9 cellular contexts compared by ENCODE assay signal in genomic region chr10:113007343-113007771, GRCh38. TPM values are rescaled to one million over a fixed set of nuclear protein-coding genes. Genes with fewer than 3 reads are reported as not detected.
DNase-seq lines count a peak whose midpoint lies in the region; ATAC-seq and TF ChIP-seq lines count a peak whose summit lies in the region.
"Had no signal": no experiment of that assay in that cellular context is flagged by ENCODE, and none has a peak within 500 bp of the region (broad histone marks: within the 10 kb centered on the region; RNA-seq: fewer than 3 reads in every experiment).

No MANE protein-coding gene starts in this region.

- H3K9me3 Mint-ChIP-seq in CD4-positive, alpha-beta T cell = no peaks in the 10 kb centered on the region
- H3K9me3 Mint-ChIP-seq in activated naive CD4-positive, alpha-beta T cell treated with anti-CD3 and anti-CD28 coated beads for 36 hours = no peaks in the 10 kb centered on the region
- H3K9me3 Mint-ChIP-seq in naive thymus-derived CD4-positive, alpha-beta T cell = peaks cover 0 to 2% (median 0%) of the 10 kb centered on the region in 11 donors

- peak; percentile 96 for ATAC-seq in CD4-positive, alpha-beta T cell (ENCODE audit: poor library complexity)
- ATAC-seq in naive thymus-derived CD4-positive, alpha-beta T cell = peak; percentile 93
- ATAC-seq in GM21576 (IDR thresholded peaks at IDR 0.05; ENCODE audit: unreplicated experiment) (no peak), HG02840 (IDR thresholded peaks at IDR 0.05; ENCODE audit: low FRiP score, unreplicated experiment) (no peak), GM19035 (IDR thresholded peaks at IDR 0.05; ENCODE audit: unreplicated experiment) (no peak)

- peaks cover 12% of the 10 kb centered on the region; the same call in 1 of the 2 replicates for H3K36me3 ChIP-seq in OCI-LY1 (ENCODE audit: insufficient read depth, low read length)
- H3K36me3 ChIP-seq in naive thymus-derived CD4-positive, alpha-beta T cell (ENCODE audit: control insufficient read depth in 2 of 3, insufficient read depth in 3 of 3, low read length in 3 of 3) = no peaks in the 10 kb centered on the region
- H3K36me3 ChIP-seq: HAP-1 had no signal

- H3K79me2 ChIP-seq in OCI-LY1 (ENCODE audit: insufficient read depth, low read length) = peaks cover 27% of the 10 kb centered on the region; the same call in 1 of the 2 replicates

- H3K36me3 Mint-ChIP-seq in CD4-positive, alpha-beta T cell (ENCODE audit: low read depth) = no peaks in the 10 kb centered on the region
- H3K36me3 Mint-ChIP-seq in activated naive CD4-positive, alpha-beta T cell treated with anti-CD3 and anti-CD28 coated beads for 36 hours (ENCODE audit: low read depth) = no peaks in the 10 kb centered on the region
- H3K36me3 Mint-ChIP-seq in naive thymus-derived CD4-positive, alpha-beta T cell = peaks cover 0 to 3% (median 0%) of the 10 kb centered on the region in 5 donors

- H2AFZ ChIP-seq in OCI-LY1 (ENCODE audit: low read length) = no peak overlapping the region

- H3K4me2 ChIP-seq in OCI-LY1 (ENCODE audit: low read length) = peak overlapping the region; percentile 42; the same call in 1 of the 2 replicates

- peak overlapping the region; percentile 23; the same call in 1 of the 2 replicates for H3K9ac ChIP-seq in OCI-LY1 (ENCODE audit: low read length)

- CTCF ChIA-PET in CD4-positive, alpha-beta T cell (lab: Charles Lee) = no interaction called here
- CTCF ChIA-PET in activated naive CD4-positive, alpha-beta T cell treated with anti-CD3 and anti-CD28 coated beads for 36 hours (lab: Charles Lee) = interaction anchor here (1.1 to 1.3 kb wide), 2 partner anchors 53 to 117 kb away, joined by 3 read pairs; no protein-coding TSS in a partner anchor
- CTCF ChIA-PET in naive thymus-derived CD4-positive, alpha-beta T cell (lab: Charles Lee) = no interaction called here

- peaks cover 41% of the 10 kb centered on the region for H3K4me1 Mint-ChIP-seq in CD4-positive, alpha-beta T cell (ENCODE audit: low read depth)
- peaks cover 25% of the 10 kb centered on the region for H3K4me1 Mint-ChIP-seq in activated naive CD4-positive, alpha-beta T cell treated with anti-CD3 and anti-CD28 coated beads for 36 hours (ENCODE audit: low read depth)
- peaks cover 15 to 38% (median 29%) of the 10 kb centered on the region in 7 donors for H3K4me1 Mint-ChIP-seq in naive thymus-derived CD4-positive, alpha-beta T cell

- no peak for TF ChIP-seq CTCF in CD4-positive, alpha-beta T cell (IDR thresholded peaks at IDR 0.05)
- no peak for TF ChIP-seq CTCF in OCI-LY1 (IDR thresholded peaks at IDR 0.05; ENCODE audit: low read length)

- H3K4me3 Mint-ChIP-seq in CD4-positive, alpha-beta T cell = peak overlapping the region; percentile 66
- peak overlapping the region; percentile 64 for H3K4me3 Mint-ChIP-seq in activated naive CD4-positive, alpha-beta T cell treated with anti-CD3 and anti-CD28 coated beads for 36 hours
- H3K4me3 Mint-ChIP-seq in naive thymus-derived CD4-positive, alpha-beta T cell = peak overlapping the region; percentile 63 to 89 (median 80)

- H3K27ac Mint-ChIP-seq in CD4-positive, alpha-beta T cell = peak overlapping the region; percentile 25
- H3K27ac Mint-ChIP-seq in activated naive CD4-positive, alpha-beta T cell treated with anti-CD3 and anti-CD28 coated beads for 36 hours = peak overlapping the region; percentile 48
- peak overlapping the region in 5 of 9 donors; percentile 17 to 81 (median 41) for H3K27ac Mint-ChIP-seq in naive thymus-derived CD4-positive, alpha-beta T cell

- H3K27me3 ChIP-seq in CD4-positive, alpha-beta T cell (ENCODE audit: control insufficient read depth, insufficient read depth, low read length) = peaks cover 34% of the 10 kb centered on the region
- no peaks in the 10 kb centered on the region for H3K27me3 ChIP-seq in OCI-LY1 (ENCODE audit: insufficient read depth, low read length)
- H3K27me3 ChIP-seq in naive thymus-derived CD4-positive, alpha-beta T cell (ENCODE audit: control insufficient read depth in 2 of 2, insufficient read depth in 2 of 2, low read length in 2 of 2) = peaks cover 0 to 6% of the 10 kb centered on the region in 2 donors

- peak; percentile 0 to 34 (median 14) for DNase-seq in CD4-positive, alpha-beta T cell
- DNase-seq in activated naive CD4-positive, alpha-beta T cell treated with anti-CD3 and anti-CD28 coated beads for 36 hours = peak; percentile 68
- DNase-seq in naive thymus-derived CD4-positive, alpha-beta T cell = peak in 8 of 9 donors; percentile 21 to 82 (median 72)
- no peak for DNase-seq in NCI-H226

- H3K9me2 ChIP-seq in OCI-LY1 (ENCODE audit: low read depth, low read length) = no peaks in the 10 kb centered on the region

- H3K4me3 ChIP-seq in OCI-LY1 (ENCODE audit: low read depth, low read length, poor library complexity, severe bottlenecking) = peak overlapping the region; percentile 8
- H3K4me3 ChIP-seq in naive thymus-derived CD4-positive, alpha-beta T cell (ENCODE audit: low read length) = peak overlapping the region; percentile 44
- H3K4me3 ChIP-seq: HAP-1 had no signal

- 0 out of 2 replicates have a peak, but pooled peaks cover 3% of the 10 kb centered on the region for H3F3A ChIP-seq in OCI-LY1 (ENCODE audit: insufficient read depth, low read length)

- H3K4me1 ChIP-seq in OCI-LY1 (ENCODE audit: insufficient read depth, low read length, severe bottlenecking) = peaks cover 61% of the 10 kb centered on the region
- peaks cover 25 to 34% of the 10 kb centered on the region in 2 donors for H3K4me1 ChIP-seq in naive thymus-derived CD4-positive, alpha-beta T cell (ENCODE audit: control insufficient read depth in 2 of 2, insufficient read depth in 2 of 2, low read length in 2 of 2)

- no peaks in the 10 kb centered on the region for H4K20me1 ChIP-seq in OCI-LY1 (ENCODE audit: insufficient read depth, low read length)

- POLR2A ChIA-PET in CD4-positive, alpha-beta T cell (lab: Charles Lee) = interaction anchor here (0.7 kb wide), 1 partner anchor 1167 kb away, joined by 3 read pairs; the partner anchor contains the start of gene CCDC186
- POLR2A ChIA-PET in naive thymus-derived CD4-positive, alpha-beta T cell (lab: Charles Lee) = interaction anchor here (0.6 kb wide), 1 partner anchor 188 kb away, joined by 3 read pairs; no protein-coding TSS in a partner anchor

- H3K27ac ChIP-seq in CD4-positive, alpha-beta T cell (ENCODE audit: low read depth, low read length) = no peak overlapping the region
- H3K27ac ChIP-seq in OCI-LY1 (ENCODE audit: low read depth, low read length, poor library complexity, severe bottlenecking) = peak overlapping the region; percentile 68
- H3K27ac ChIP-seq in naive thymus-derived CD4-positive, alpha-beta T cell (ENCODE audit: low read depth, low read length) = no peak overlapping the region

- no peaks in the 10 kb centered on the region for H3K9me3 ChIP-seq in CD4-positive, alpha-beta T cell (ENCODE audit: control insufficient read depth, low read length)
- H3K9me3 ChIP-seq in OCI-LY1 (ENCODE audit: low read length) = no peaks in the 10 kb centered on the region
- H3K9me3 ChIP-seq in naive thymus-derived CD4-positive, alpha-beta T cell (ENCODE audit: control insufficient read depth in 2 of 3, low read length in 3 of 3) = no peaks in the 10 kb centered on the region
- H3K9me3 ChIP-seq: HAP-1 had no signal

- intact Hi-C loops in CD4-positive, alpha-beta T cell (cut with DNase I, micrococcal nuclease) = loop anchor here (5.0 kb wide), 2 partner anchors 45 to 60 kb away; no protein-coding TSS in a partner anchor
- intact Hi-C loops in activated naive CD4-positive, alpha-beta T cell treated with anti-CD3 and anti-CD28 coated beads for 36 hours (cut with micrococcal nuclease) = loop anchor here (1.0 kb wide), 3 partner anchors 21 to 57 kb away; partner anchors contain the start of gene TCF7L2
- intact Hi-C loops in naive thymus-derived CD4-positive, alpha-beta T cell (cut with micrococcal nuclease) = loop anchor here in 1 of 2 donors (1.0 to 5.0 kb wide), 3 partner anchors 55 to 375 kb away; partner anchors contain the start of gene TCF7L2

- H3K27me3 Mint-ChIP-seq in CD4-positive, alpha-beta T cell = peaks cover 69% of the 10 kb centered on the region
- H3K27me3 Mint-ChIP-seq in activated naive CD4-positive, alpha-beta T cell treated with anti-CD3 and anti-CD28 coated beads for 36 hours (ENCODE audit: low read depth) = peaks cover 80% of the 10 kb centered on the region
- H3K27me3 Mint-ChIP-seq in naive thymus-derived CD4-positive, alpha-beta T cell = peaks cover 32 to 85% (median 57%) of the 10 kb centered on the region in 5 donors

RNA-seq across cellular contexts. Expression of gene TCF7L2, which starts 57.3 kb away (rescaled TPM):
- total RNA-seq in CD4-positive, alpha-beta T cell = 1 to 10 TPM; 4.2 to 4.4 TPM
- 1 to 10 TPM; 2.0 to 2.1 TPM for total RNA-seq in activated naive CD4-positive, alpha-beta T cell treated with anti-CD3 and anti-CD28 coated beads for 36 hours
- total RNA-seq in naive thymus-derived CD4-positive, alpha-beta T cell = 10 to 100 TPM in 1 of 5 experiments, 1 to 10 TPM in 3, under 1 TPM in 1; 0.39 to 31.4 (median 3.5) TPM
- 1 to 10 TPM; 1.7 to 3.1 TPM for polyA plus RNA-seq in naive thymus-derived CD4-positive, alpha-beta T cell

Comparison
In these comparisons a context has a peak if more than half of its experiments do, and no peak if none do; other contexts are left out.
1. ATAC-seq: peak in CD4-positive, alpha-beta T cell (single experiment) and naive thymus-derived CD4-positive, alpha-beta T cell (single experiment); none in GM21576 (single experiment), HG02840 (single experiment) and GM19035 (single experiment).
2. Peak in every context shown above with its lines, with median percentiles within 50 percentile points of each other: H3K27ac Mint-ChIP-seq and H3K4me3 Mint-ChIP-seq.